In genomic region chr1:206672011-206672688, GRCh38 we compare ENCODE assay signal across 1 cellular context.
A peak's percentile ranks its signal among the peaks of the same experiment; 100 is the strongest.
TF ChIP-seq lines count a peak whose summit lies in the region.

No MANE protein-coding gene starts in this region.

TF ChIP-seq in K562, 482 proteins besides CTCF, POLR2A, EP300 and RAD21 (continues in another document):
- TF ChIP-seq MYC (IDR thresholded peaks at IDR 0.05; ENCODE audit: low read depth, low read length): 0 out of 2 replicates have a peak, but pooled peaks have one; percentile 7
- no peak for TF ChIP-seq MYC (CRISPR knock-in tag; IDR thresholded peaks at IDR 0.05; ENCODE audit: borderline replicate concordance, low read depth)
- TF ChIP-seq KLF16 (IDR thresholded peaks at IDR 0.05): peak; percentile 79; the same call in 1 of the 2 replicates
- TF ChIP-seq GATA2 (CRISPR knock-in tag; IDR thresholded peaks at IDR 0.05): peak; percentile 36; the same call in 1 of the 2 replicates
- 0 out of 2 replicates have a peak, but pooled peaks have one; percentile 14 for TF ChIP-seq ZNF316 (IDR thresholded peaks at IDR 0.05)
- TF ChIP-seq EGR1 (conservative IDR thresholded peaks at IDR 0.05): peak; percentile 95
- 0 out of 4 replicates have a peak, but pooled peaks of 1 of the 2 experiments have one; percentile 10 for TF ChIP-seq MAZ (CRISPR knock-in tag; conservative IDR thresholded peaks at IDR 0.05 in 1 of 2, IDR thresholded peaks at IDR 0.05 in 1 of 2)
- peak; percentile 65 for TF ChIP-seq ESRRA (IDR thresholded peaks at IDR 0.05; ENCODE audit: borderline replicate concordance, low read depth)
- peak; percentile 94 for TF ChIP-seq GATAD2A (IDR thresholded peaks at IDR 0.05)
- TF ChIP-seq MTA2 (IDR thresholded peaks at IDR 0.05; ENCODE audit: low read depth): peak; percentile 67
- peak; percentile 23; the same call in 1 of the 2 replicates for TF ChIP-seq EP400 (IDR thresholded peaks at IDR 0.05)
- TF ChIP-seq ZNF592 (IDR thresholded peaks at IDR 0.05): peak; percentile 76
- no peak for TF ChIP-seq HNRNPL (IDR thresholded peaks at IDR 0.05; ENCODE audit: low read depth, low read length)
- TF ChIP-seq PML (IDR thresholded peaks at IDR 0.05; ENCODE audit: low read length): no peak
- peak; percentile 83; the same call in 1 of the 2 replicates for TF ChIP-seq MECOM (CRISPR knock-in tag; IDR thresholded peaks at IDR 0.05)
- 0 out of 4 replicates have a peak, but pooled peaks of 1 of the 2 experiments have one; percentile 34 for TF ChIP-seq UBTF (IDR thresholded peaks at IDR 0.05; ENCODE audit: borderline replicate concordance in 1 of 2, low read depth in 2 of 2, low read length in 2 of 2)
- peak; percentile 39; the same call in 1 of the 2 replicates for TF ChIP-seq FOXM1 (IDR thresholded peaks at IDR 0.05; ENCODE audit: low read depth)
- TF ChIP-seq FOXM1 (CRISPR knock-in tag; IDR thresholded peaks at IDR 0.05; ENCODE audit: low read depth): no peak
- no peak for TF ChIP-seq NONO (IDR thresholded peaks at IDR 0.05; ENCODE audit: low read depth in 2 of 2, low read length in 1 of 2)
- no peak for TF ChIP-seq GABPB2 (CRISPR knock-in tag; conservative IDR thresholded peaks at IDR 0.05)
- peak; percentile 24; the same call in 1 of the 2 replicates for TF ChIP-seq RAD51 (IDR thresholded peaks at IDR 0.05; ENCODE audit: borderline replicate concordance, low read depth)
- no peak for TF ChIP-seq NELFE (IDR thresholded peaks at IDR 0.05; ENCODE audit: insufficient read depth, insufficient read length)
- TF ChIP-seq NCOA1 (IDR thresholded peaks at IDR 0.05; ENCODE audit: low read depth): peak; percentile 63; the same call in 1 of the 2 replicates
- 0 out of 2 replicates have a peak, but pooled peaks have one; percentile 46 for TF ChIP-seq TEAD2 (tag; IDR thresholded peaks at IDR 0.05)
- no peak for TF ChIP-seq CTCFL (IDR thresholded peaks at IDR 0.05; ENCODE audit: borderline replicate concordance, insufficient read depth, low read depth, low read length, poor library complexity, severe bottlenecking)
- TF ChIP-seq SIX5 (IDR thresholded peaks at IDR 0.05; ENCODE audit: borderline replicate concordance in 1 of 2, insufficient read depth in 1 of 2, low read depth in 1 of 2, low read length in 2 of 2): no peak
- TF ChIP-seq PRDM10 (IDR thresholded peaks at IDR 0.05; ENCODE audit: partially characterized antibody): peak; percentile 21
- peak; percentile 21 for TF ChIP-seq KDM5B (IDR thresholded peaks at IDR 0.05; ENCODE audit: insufficient replicate concordance, low read depth, low read length)
- TF ChIP-seq POLR2G (IDR thresholded peaks at IDR 0.05; ENCODE audit: low read depth, low read length): no peak
- TF ChIP-seq ZFPM2 (CRISPR knock-in tag; IDR thresholded peaks at IDR 0.05): no peak
- TF ChIP-seq TAL1 (IDR thresholded peaks at IDR 0.05): peak; percentile 78
- peak in 1 of 2 experiments; percentile 55; a peak in 2 of 4 replicates for TF ChIP-seq ZNF639 (CRISPR knock-in tag; conservative IDR thresholded peaks at IDR 0.05 in 1 of 2, IDR thresholded peaks at IDR 0.05 in 1 of 2)
- no peak for TF ChIP-seq ELK1 (CRISPR knock-in tag; IDR thresholded peaks at IDR 0.05)
- no peak for TF ChIP-seq ZNF717 (CRISPR knock-in tag; IDR thresholded peaks at IDR 0.05)
- TF ChIP-seq SAP30 (IDR thresholded peaks at IDR 0.05; ENCODE audit: borderline replicate concordance, insufficient read depth, low read depth, low read length, poor library complexity, severe bottlenecking): peak; percentile 44
- TF ChIP-seq CBFA2T2 (conservative IDR thresholded peaks at IDR 0.05): peak; percentile 88
- TF ChIP-seq DMBX1 (CRISPR knock-in tag; IDR thresholded peaks at IDR 0.05; ENCODE audit: borderline replicate concordance): 0 out of 2 replicates have a peak, but pooled peaks have one; percentile 79
- peak; percentile 76; the same call in 1 of the 2 replicates for TF ChIP-seq ZNF589 (CRISPR knock-in tag; IDR thresholded peaks at IDR 0.05; ENCODE audit: low read depth)
- TF ChIP-seq CBX8 (IDR thresholded peaks at IDR 0.05; ENCODE audit: borderline replicate concordance, extremely low read depth, low read depth, low read length, poor library complexity, severe bottlenecking): no peak
- TF ChIP-seq BACH1 (tag; IDR thresholded peaks at IDR 0.05): peak; percentile 54; the same call in 1 of the 2 replicates
- TF ChIP-seq ARID2 (IDR thresholded peaks at IDR 0.05): peak; percentile 22; the same call in 1 of the 2 replicates
- peak; percentile 3 for TF ChIP-seq GABPA (tag; conservative IDR thresholded peaks at IDR 0.05; ENCODE audit: low read depth)
- TF ChIP-seq ZNF133 (CRISPR knock-in tag; IDR thresholded peaks at IDR 0.05): no peak
- TF ChIP-seq TARDBP (IDR thresholded peaks at IDR 0.05): no peak
- TF ChIP-seq ZMIZ1 (IDR thresholded peaks at IDR 0.05; ENCODE audit: low read depth in 2 of 2, low read length in 2 of 2): peak in 1 of 2 experiments; percentile 58; a peak in 1 of 4 replicates
- no peak for TF ChIP-seq RBM17 (IDR thresholded peaks at IDR 0.05; ENCODE audit: borderline replicate concordance, low read depth, low read length)
- peak; percentile 56; the same call in 1 of the 2 replicates for TF ChIP-seq MBD2 (IDR thresholded peaks at IDR 0.05; ENCODE audit: borderline replicate concordance, low read depth)
